ENCODE assay signal across 1 cellular context in the genomic region with DNA sequence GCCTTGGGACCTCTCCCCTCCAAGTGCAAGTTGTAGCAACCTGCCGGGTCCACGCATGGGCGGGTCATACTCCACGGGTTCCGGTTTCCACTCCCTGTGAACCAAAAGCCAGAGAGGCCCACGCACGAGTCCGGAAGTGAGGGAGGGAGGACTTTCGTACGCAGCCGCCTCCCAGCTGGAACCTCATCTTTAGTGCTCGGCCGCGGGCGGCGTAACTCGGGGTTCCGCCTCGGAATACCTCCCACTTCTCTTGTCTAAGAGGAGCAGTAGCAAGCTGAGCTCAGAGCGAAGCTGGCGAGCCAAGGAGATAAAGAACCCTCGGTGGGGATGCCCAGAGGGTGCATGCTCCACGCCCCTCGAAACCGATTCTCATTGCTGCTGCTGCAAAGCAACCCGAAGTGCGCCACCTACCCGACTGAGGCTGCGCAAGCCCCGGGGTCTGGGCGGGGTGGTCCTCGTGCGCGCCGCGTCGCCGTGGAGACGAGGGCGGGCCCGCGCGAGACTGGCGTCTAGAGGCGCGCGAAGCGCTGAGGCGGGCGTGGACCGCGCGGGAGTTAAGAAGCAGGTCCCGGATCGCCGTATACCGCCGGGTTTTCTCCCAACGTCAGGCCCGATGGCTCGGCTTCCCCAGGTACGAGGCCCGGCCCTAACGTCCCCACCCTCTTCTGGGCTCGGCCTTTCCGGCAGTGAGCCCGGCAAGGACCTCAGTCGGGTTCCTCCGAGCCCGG.
TF ChIP-seq lines count a peak whose summit lies in the region.

A gene with protein sequence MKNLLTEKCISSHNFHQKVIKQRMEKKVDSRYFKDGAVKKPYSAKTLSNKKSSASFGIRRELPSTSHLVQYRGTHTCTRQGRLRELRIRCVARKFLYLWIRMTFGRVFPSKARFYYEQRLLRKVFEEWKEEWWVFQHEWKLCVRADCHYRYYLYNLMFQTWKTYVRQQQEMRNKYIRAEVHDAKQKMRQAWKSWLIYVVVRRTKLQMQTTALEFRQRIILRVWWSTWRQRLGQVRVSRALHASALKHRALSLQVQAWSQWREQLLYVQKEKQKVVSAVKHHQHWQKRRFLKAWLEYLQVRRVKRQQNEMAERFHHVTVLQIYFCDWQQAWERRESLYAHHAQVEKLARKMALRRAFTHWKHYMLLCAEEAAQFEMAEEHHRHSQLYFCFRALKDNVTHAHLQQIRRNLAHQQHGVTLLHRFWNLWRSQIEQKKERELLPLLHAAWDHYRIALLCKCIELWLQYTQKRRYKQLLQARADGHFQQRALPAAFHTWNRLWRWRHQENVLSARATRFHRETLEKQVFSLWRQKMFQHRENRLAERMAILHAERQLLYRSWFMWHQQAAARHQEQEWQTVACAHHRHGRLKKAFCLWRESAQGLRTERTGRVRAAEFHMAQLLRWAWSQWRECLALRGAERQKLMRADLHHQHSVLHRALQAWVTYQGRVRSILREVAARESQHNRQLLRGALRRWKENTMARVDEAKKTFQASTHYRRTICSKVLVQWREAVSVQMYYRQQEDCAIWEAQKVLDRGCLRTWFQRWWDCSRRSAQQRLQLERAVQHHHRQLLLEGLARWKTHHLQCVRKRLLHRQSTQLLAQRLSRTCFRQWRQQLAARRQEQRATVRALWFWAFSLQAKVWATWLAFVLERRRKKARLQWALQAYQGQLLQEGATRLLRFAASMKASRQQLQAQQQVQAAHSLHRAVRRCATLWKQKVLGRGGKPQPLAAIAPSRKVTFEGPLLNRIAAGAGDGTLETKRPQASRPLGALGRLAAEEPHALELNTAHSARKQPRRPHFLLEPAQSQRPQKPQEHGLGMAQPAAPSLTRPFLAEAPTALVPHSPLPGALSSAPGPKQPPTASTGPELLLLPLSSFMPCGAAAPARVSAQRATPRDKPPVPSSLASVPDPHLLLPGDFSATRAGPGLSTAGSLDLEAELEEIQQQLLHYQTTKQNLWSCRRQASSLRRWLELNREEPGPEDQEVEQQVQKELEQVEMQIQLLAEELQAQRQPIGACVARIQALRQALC (plus strand): TSS at position 530 of the 728 bp plus-strand sequence. CDS start 11,749 bp downstream, outside the sequence.

TF ChIP-seq in HCT116, 20 proteins besides CTCF, POLR2A, EP300 and RAD21 (continued from another document):
- no peak for TF ChIP-seq REST (IDR thresholded peaks at IDR 0.05; ENCODE audit: low read depth)
- TF ChIP-seq SP1 (IDR thresholded peaks at IDR 0.05; ENCODE audit: low read depth) = no peak
- no peak for TF ChIP-seq YY1 (IDR thresholded peaks at IDR 0.05; ENCODE audit: extremely low read depth, insufficient replicate concordance, low read depth, low read length)
